37 cellular contexts compared by ENCODE assay signal in genomic region chr11:120853435-120853834, GRCh38.
"Had no signal": no experiment of that assay in that cellular context is flagged by ENCODE, and none has a peak within 500 bp of the region (broad histone marks: within the 10 kb centered on the region; RNA-seq: fewer than 3 reads in every experiment).

No MANE protein-coding gene starts in this region.

- H3K4me3 Mint-ChIP-seq: activated B cell treated with CpG ODN at 0.5 μM for 24 hours; activated CD4-positive, alpha-beta memory T cell treated with anti-CD3 and anti-CD28 coated beads for 36 hours; activated CD4-positive, alpha-beta T cell treated with anti-CD3 and anti-CD28 coated beads, Interleukin-2, amount 10 ng/mL, durations not matched to agents 24 days and 14 days; activated CD8-positive, alpha-beta T cell treated with anti-CD3 and anti-CD28 coated beads for 36 hours; activated naive CD4-positive, alpha-beta T cell treated with anti-CD3 and anti-CD28 coated beads for 36 hours; activated naive CD8-positive, alpha-beta T cell treated with anti-CD3 and anti-CD28 coated beads for 36 hours; activated T-cell treated with anti-CD3 and anti-CD28 coated beads, Interleukin-2, amount 50 U/mL, for 4 hours; activated T-cell treated with anti-CD3 and anti-CD28 coated beads, Interleukin-2, amount 50 U/mL, for 72 hours; activated T-helper 1 cell treated with anti-CD3 and anti-CD28 coated beads, Interleukin-12 subunit alpha, Interleukin-12 subunit beta, Interleukin-2, Interleukin-4 antibody, amounts not matched to agents 30 ng/mL and 10 ng/mL and 1 ng/mL, durations not matched to agents 14 hours and 24 hours and 36 hours; activated T-helper 17 cell treated with anti-CD3 and anti-CD28 coated beads, Interleukin-2, amount 50 U/mL, for 72 hours; T-helper 1 cell treated with Interleukin-12 subunit alpha and Interleukin-12 subunit beta and Interleukin-4 antibody, amounts not matched to agents 30 μg/mL and 1 μg/mL, for 36 hours; T-helper 2 cell treated with Interferon-gamma antibody and Interleukin-4, amounts not matched to agents 5 μg/mL and 100 μg/mL, for 36 hours had no signal

- H3K4me1 ChIP-seq: adrenal gland, body of pancreas, breast epithelium had no signal

- DNase-seq: activated B cell treated with CpG ODN at 0.5 μM for 24 hours; activated CD4-positive, alpha-beta memory T cell treated with anti-CD3 and anti-CD28 coated beads for 36 hours; activated CD4-positive, alpha-beta T cell treated with anti-CD3 and anti-CD28 coated beads for 4 hours; activated CD4-positive, alpha-beta T cell treated with anti-CD3 and anti-CD28 coated beads, Interleukin-2, amount 10 ng/mL, durations not matched to agents 24 days and 14 days; activated CD4-positive, alpha-beta T cell treated with anti-CD3 and anti-CD28 coated beads, Interleukin-2, amount 50 U/mL, for 1 hour; activated CD4-positive, alpha-beta T cell treated with anti-CD3 and anti-CD28 coated beads, Interleukin-2, amount 50 U/mL, for 4 hours; activated CD4-positive, CD25-positive, alpha-beta regulatory T cell treated with anti-CD3 and anti-CD28 coated beads, Interleukin-2, amount 50 U/mL, for 72 hours; activated CD8-positive, alpha-beta memory T cell treated with anti-CD3 and anti-CD28 coated beads, Interleukin-2, amount 50 U/mL, for 4 hours; activated CD8-positive, alpha-beta T cell treated with anti-CD3 and anti-CD28 coated beads for 36 hours; activated effector memory CD4-positive, alpha-beta T cell treated with anti-CD3 and anti-CD28 coated beads, Interleukin-2, amount 50 U/mL, for 16 hours; activated gamma-delta T cell treated with Interleukin-2 at 50 U/mL for 16 hours; activated naive CD4-positive, alpha-beta T cell; activated naive CD4-positive, alpha-beta T cell treated with anti-CD3 and anti-CD28 coated beads for 36 hours; activated naive CD4-positive, alpha-beta T cell treated with anti-CD3 and anti-CD28 coated beads, Interleukin-2, amount 50 U/mL, for 16 hours; activated naive CD8-positive, alpha-beta T cell treated with anti-CD3 and anti-CD28 coated beads for 36 hours; activated T-cell treated with anti-CD3 and anti-CD28 coated beads for 4 hours; activated T-cell treated with anti-CD3 and anti-CD28 coated beads, Interleukin-2, amount 50 U/mL, for 1 hour; activated T-cell treated with anti-CD3 and anti-CD28 coated beads, Interleukin-2, amount 50 U/mL, for 4 hours; activated T-cell treated with anti-CD3 and anti-CD28 coated beads, Interleukin-2, amount 50 U/mL, for 72 hours; adrenal gland; amniotic stem cell; aorta; body of pancreas; brain microvascular endothelial cell; central memory CD4-positive, alpha-beta T cell; T-helper 1 cell; T-helper 2 cell; T-helper 9 cell; WERI-Rb-1 had no signal

- H3K27ac ChIP-seq: adrenal gland, body of pancreas, brain microvascular endothelial cell, breast epithelium, WERI-Rb-1 had no signal

- ATAC-seq: activated CD8-positive, alpha-beta T cell treated with anti-CD3 and anti-CD28 coated beads for 36 hours; activated naive CD4-positive, alpha-beta T cell treated with anti-CD3 and anti-CD28 coated beads, Interleukin-2, amount 50 U/mL, for 72 hours; activated T-cell treated with anti-CD3 and anti-CD28 coated beads, Interleukin-2, amount 50 U/mL, for 4 hours; activated T-cell treated with anti-CD3 and anti-CD28 coated beads, Interleukin-2, amount 50 U/mL, for 72 hours; activated T-helper 17 cell treated with anti-CD3 and anti-CD28 coated beads, Interleukin-2, amount 50 U/mL, for 72 hours; body of pancreas had no signal

- H3K36me3 Mint-ChIP-seq: activated CD4-positive, alpha-beta memory T cell treated with anti-CD3 and anti-CD28 coated beads for 36 hours; activated naive CD4-positive, alpha-beta T cell treated with anti-CD3 and anti-CD28 coated beads, Interleukin-2, amount 50 U/mL, for 72 hours; activated naive CD8-positive, alpha-beta T cell treated with anti-CD3 and anti-CD28 coated beads for 36 hours had no signal

- H3K27me3 Mint-ChIP-seq: activated CD4-positive, alpha-beta T cell treated with anti-CD3 and anti-CD28 coated beads, Interleukin-2, amount 10 ng/mL, durations not matched to agents 24 days and 14 days had no signal

- FAIRE-seq: astrocyte, TTC549 had no signal

- H3K9me3 ChIP-seq: adrenal gland, body of pancreas, breast epithelium had no signal

- H3K4me1 Mint-ChIP-seq: activated B cell treated with CpG ODN at 0.5 μM for 24 hours; activated CD4-positive, alpha-beta T cell treated with anti-CD3 and anti-CD28 coated beads, Interleukin-2, amount 10 ng/mL, durations not matched to agents 24 days and 14 days; activated naive CD8-positive, alpha-beta T cell treated with anti-CD3 and anti-CD28 coated beads for 36 hours; activated T-helper 17 cell treated with anti-CD3 and anti-CD28 coated beads, Interleukin-2, amount 50 U/mL, for 72 hours had no signal

- H3K9me3 Mint-ChIP-seq: activated B cell treated with CpG ODN at 0.5 μM for 24 hours; activated CD4-positive, alpha-beta memory T cell treated with anti-CD3 and anti-CD28 coated beads for 36 hours; activated CD4-positive, alpha-beta T cell treated with anti-CD3 and anti-CD28 coated beads, Interleukin-2, amount 10 ng/mL, durations not matched to agents 24 days and 14 days; activated CD8-positive, alpha-beta T cell treated with anti-CD3 and anti-CD28 coated beads for 36 hours; activated naive CD4-positive, alpha-beta T cell treated with anti-CD3 and anti-CD28 coated beads for 36 hours; activated naive CD4-positive, alpha-beta T cell treated with anti-CD3 and anti-CD28 coated beads, Interleukin-2, amount 50 U/mL, for 72 hours; activated naive CD8-positive, alpha-beta T cell treated with anti-CD3 and anti-CD28 coated beads for 36 hours; activated T-cell treated with anti-CD3 and anti-CD28 coated beads, Interleukin-2, amount 50 U/mL, for 4 hours; activated T-cell treated with anti-CD3 and anti-CD28 coated beads, Interleukin-2, amount 50 U/mL, for 72 hours; activated T-helper 1 cell treated with anti-CD3 and anti-CD28 coated beads, Interleukin-12 subunit alpha, Interleukin-12 subunit beta, Interleukin-2, Interleukin-4 antibody, amounts not matched to agents 30 ng/mL and 10 ng/mL and 1 ng/mL, durations not matched to agents 14 hours and 24 hours and 36 hours; activated T-helper 17 cell treated with anti-CD3 and anti-CD28 coated beads, Interleukin-2, amount 50 U/mL, for 72 hours; T-helper 1 cell treated with Interleukin-12 subunit alpha and Interleukin-12 subunit beta and Interleukin-4 antibody, amounts not matched to agents 30 μg/mL and 1 μg/mL, for 36 hours; T-helper 2 cell treated with Interferon-gamma antibody and Interleukin-4, amounts not matched to agents 5 μg/mL and 100 μg/mL, for 36 hours had no signal

- H3K4me3 ChIP-seq: adrenal gland, body of pancreas, breast epithelium had no signal

- H3K36me3 ChIP-seq: adrenal gland, brain microvascular endothelial cell, breast epithelium, WERI-Rb-1 had no signal

- H3K27me3 ChIP-seq: adrenal gland, body of pancreas, brain microvascular endothelial cell, breast epithelium had no signal

- H3K27ac Mint-ChIP-seq: activated B cell treated with CpG ODN at 0.5 μM for 24 hours; activated CD4-positive, alpha-beta memory T cell treated with anti-CD3 and anti-CD28 coated beads for 36 hours; activated CD4-positive, alpha-beta T cell treated with anti-CD3 and anti-CD28 coated beads, Interleukin-2, amount 10 ng/mL, durations not matched to agents 24 days and 14 days; activated CD8-positive, alpha-beta T cell treated with anti-CD3 and anti-CD28 coated beads for 36 hours; activated naive CD4-positive, alpha-beta T cell treated with anti-CD3 and anti-CD28 coated beads for 36 hours; activated naive CD4-positive, alpha-beta T cell treated with anti-CD3 and anti-CD28 coated beads, Interleukin-2, amount 50 U/mL, for 72 hours; activated naive CD8-positive, alpha-beta T cell treated with anti-CD3 and anti-CD28 coated beads for 36 hours; activated T-cell treated with anti-CD3 and anti-CD28 coated beads, Interleukin-2, amount 50 U/mL, for 72 hours; activated T-helper 1 cell treated with anti-CD3 and anti-CD28 coated beads, Interleukin-12 subunit alpha, Interleukin-12 subunit beta, Interleukin-2, Interleukin-4 antibody, amounts not matched to agents 30 ng/mL and 10 ng/mL and 1 ng/mL, durations not matched to agents 14 hours and 24 hours and 36 hours; activated T-helper 17 cell treated with anti-CD3 and anti-CD28 coated beads, Interleukin-2, amount 50 U/mL, for 72 hours; T-helper 1 cell treated with Interleukin-12 subunit alpha and Interleukin-12 subunit beta and Interleukin-4 antibody, amounts not matched to agents 30 μg/mL and 1 μg/mL, for 36 hours; T-helper 2 cell treated with Interferon-gamma antibody and Interleukin-4, amounts not matched to agents 5 μg/mL and 100 μg/mL, for 36 hours had no signal
